In the genomic region with DNA sequence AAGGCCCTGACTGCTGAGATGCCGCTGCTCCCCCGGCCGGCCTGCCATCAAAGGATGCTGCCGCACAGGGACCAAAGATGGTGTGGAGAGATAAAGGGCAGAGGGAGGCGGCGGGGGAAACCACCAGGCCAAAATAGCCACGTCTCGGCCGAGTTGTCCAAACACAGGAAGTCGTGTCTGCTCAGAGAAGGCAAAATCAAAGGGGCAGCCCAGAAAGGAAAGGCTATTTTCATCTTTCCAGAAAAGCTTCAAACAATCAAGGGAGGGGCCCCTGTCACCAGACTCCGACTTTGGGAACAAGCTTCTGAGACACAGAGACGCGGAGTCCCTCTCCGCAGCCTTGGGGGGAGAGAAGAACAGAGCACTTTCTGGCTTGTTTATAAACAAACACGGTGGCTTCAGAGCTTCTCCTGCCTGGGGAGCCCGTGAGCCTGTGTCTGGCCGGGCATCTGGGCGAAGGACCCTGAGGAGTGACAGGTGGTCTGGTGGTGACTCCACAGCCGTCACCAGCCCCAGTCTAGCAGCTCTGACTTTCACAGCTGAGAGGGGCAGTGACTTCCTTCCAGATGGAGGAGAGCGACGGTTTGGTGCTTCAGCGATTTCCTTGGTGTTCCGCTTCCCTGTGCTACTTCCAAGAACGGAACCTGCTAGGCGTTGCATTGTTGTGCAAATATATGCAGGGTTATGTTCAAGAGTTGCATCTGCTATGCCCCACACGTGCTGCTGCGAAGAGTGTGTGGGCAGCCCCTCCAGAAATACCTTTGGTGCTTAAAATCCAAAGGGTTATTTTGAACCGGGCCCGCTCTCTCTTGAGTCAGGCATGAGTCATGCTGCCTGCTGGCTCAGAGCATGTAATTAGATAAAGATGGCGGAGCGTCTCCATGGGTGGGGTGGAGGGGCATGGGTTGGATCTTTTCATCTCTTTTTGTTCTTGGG, we compare ENCODE assay signal across 9 cellular contexts. TPM values are rescaled to one million over a fixed set of nuclear protein-coding genes. Genes with fewer than 3 reads are reported as not detected.
A peak's percentile ranks its signal among the peaks of the same experiment; 100 is the strongest.
DNase-seq lines count a peak whose midpoint lies in the region; ATAC-seq and TF ChIP-seq lines count a peak whose summit lies in the region.
"Had no signal": no experiment of that assay in that cellular context is flagged by ENCODE, and none has a peak within 500 bp of the region (broad histone marks: within the 10 kb centered on the region; RNA-seq: fewer than 3 reads in every experiment).

No MANE protein-coding gene starts in this region.

- H3K36me3 ChIP-seq in BJ (ENCODE audit: control insufficient read depth, insufficient read depth, low read length): no peaks in the 10 kb centered on the region
- H3K36me3 ChIP-seq in Peyer's patch: no peaks in the 10 kb centered on the region
- peaks cover 8% of the 10 kb centered on the region for H3K36me3 ChIP-seq in upper lobe of right lung
- no peaks in the 10 kb centered on the region for H3K36me3 ChIP-seq in transverse colon

- TF ChIP-seq EP300 in transverse colon (IDR thresholded peaks at IDR 0.05; ENCODE audit: low read depth): no peak

- peak overlapping the region; percentile 18 for H3K4me3 ChIP-seq in BJ (ENCODE audit: low read depth, low read length)
- no peak overlapping the region for H3K4me3 ChIP-seq in Peyer's patch
- no peak overlapping the region for H3K4me3 ChIP-seq in upper lobe of right lung
- no peak overlapping the region for H3K4me3 ChIP-seq in transverse colon

- WGBS in transverse colon (ENCODE audit: low coverage in 1 of 2), 2 donors: 38 to 62% methylated on average over 3 to 30 of the region's 31 CpGs

- TF ChIP-seq CTCF in BJ (IDR thresholded peaks at IDR 0.05; ENCODE audit: insufficient read depth, low read depth, low read length) (no peak), Peyer's patch (IDR thresholded peaks at IDR 0.05) (no peak), endothelial cell (IDR thresholded peaks at IDR 0.05; ENCODE audit: unreplicated experiment) (no peak), upper lobe of right lung (IDR thresholded peaks at IDR 0.05) (no peak), transverse colon (IDR thresholded peaks at IDR 0.05) (no peak)

- CTCF ChIA-PET in BJ (lab: Yijun Ruan, JAX): interaction anchor here (0.6 to 1.4 kb wide), 2 partner anchors 18 to 372 kb away, joined by 3 to 4 read pairs; no protein-coding TSS in a partner anchor

- peaks cover 34% of the 10 kb centered on the region for H3K4me1 Mint-ChIP-seq in endothelial cell (ENCODE audit: unreplicated experiment)
- H3K4me1 Mint-ChIP-seq in naive thymus-derived CD8-positive, alpha-beta T cell: peaks cover 4 to 20% (median 9%) of the 10 kb centered on the region in 4 donors

- H3K9me3 Mint-ChIP-seq in endothelial cell (ENCODE audit: unreplicated experiment): no peaks in the 10 kb centered on the region
- H3K9me3 Mint-ChIP-seq in naive thymus-derived CD8-positive, alpha-beta T cell: no peaks in the 10 kb centered on the region

- POLR2A ChIA-PET in BJ (lab: Charles Lee): no interaction called here
- POLR2A ChIA-PET in naive thymus-derived CD8-positive, alpha-beta T cell (lab: Charles Lee): no interaction called here

- peak overlapping the region; percentile 38 for H3K4me3 Mint-ChIP-seq in endothelial cell (ENCODE audit: unreplicated experiment)
- no peak overlapping the region for H3K4me3 Mint-ChIP-seq in naive thymus-derived CD8-positive, alpha-beta T cell

- peak overlapping the region; percentile 80 for H3K27ac Mint-ChIP-seq in endothelial cell (ENCODE audit: unreplicated experiment)
- H3K27ac Mint-ChIP-seq in naive thymus-derived CD8-positive, alpha-beta T cell: peak overlapping the region in 6 of 10 donors; percentile 27 to 79 (median 62)

- peaks cover 0 to 19% (median 2%) of the 10 kb centered on the region in 4 donors for H3K4me1 ChIP-seq in Peyer's patch
- peaks cover 32% of the 10 kb centered on the region for H3K4me1 ChIP-seq in upper lobe of right lung
- H3K4me1 ChIP-seq in transverse colon: peaks cover 6 to 17% (median 9%) of the 10 kb centered on the region in 4 donors

- no peaks in the 10 kb centered on the region for H3K9me3 ChIP-seq in Peyer's patch
- no peaks in the 10 kb centered on the region for H3K9me3 ChIP-seq in upper lobe of right lung
- no peaks in the 10 kb centered on the region for H3K9me3 ChIP-seq in transverse colon

- intact Hi-C loops in upper lobe of right lung (cut with DNase I): no loop called here
- intact Hi-C loops in transverse colon (cut with DNase I; ENCODE audit: low total_unique reads): no loop called here

- H3K27me3 Mint-ChIP-seq in endothelial cell (ENCODE audit: unreplicated experiment): peaks cover 7% of the 10 kb centered on the region
- H3K27me3 Mint-ChIP-seq in naive thymus-derived CD8-positive, alpha-beta T cell: peaks cover 0 to 12% (median 2%) of the 10 kb centered on the region in 5 donors

- peaks cover 5% of the 10 kb centered on the region for H3K27me3 ChIP-seq in BJ (ENCODE audit: control insufficient read depth, insufficient read depth, low read length)
- H3K27me3 ChIP-seq in Peyer's patch: no peaks in the 10 kb centered on the region
- no peaks in the 10 kb centered on the region for H3K27me3 ChIP-seq in upper lobe of right lung
- no peaks in the 10 kb centered on the region for H3K27me3 ChIP-seq in transverse colon

- H3K27ac ChIP-seq in Peyer's patch (peak overlapping the region in 3 of 4 donors; percentile 38 to 57 (median 57)), upper lobe of right lung (peak overlapping the region; percentile 33), transverse colon (peak overlapping the region in 2 of 4 donors; percentile 46 to 57)

- ATAC-seq in GM21619 (IDR thresholded peaks at IDR 0.05; ENCODE audit: unreplicated experiment) (peak; percentile 62), upper lobe of right lung (peak; percentile 37), HG03097 (IDR thresholded peaks at IDR 0.05; ENCODE audit: low FRiP score, unreplicated experiment) (no peak)
- ATAC-seq in naive thymus-derived CD8-positive, alpha-beta T cell: no peak

- in situ Hi-C loops in transverse colon (cut with MboI; ENCODE audit: low pct_ligation_motif_present in 1 of 4, low pct_unique_long_range_greater_than_20kb in 1 of 4, low sequenced_read_pairs in 3 of 4): no loop called here

- TF ChIP-seq POLR2A in Peyer's patch (IDR thresholded peaks at IDR 0.05): no peak
- TF ChIP-seq POLR2A in transverse colon (IDR thresholded peaks at IDR 0.05): no peak

- H3K36me3 Mint-ChIP-seq in endothelial cell (ENCODE audit: low read depth, unreplicated experiment): peaks cover 8% of the 10 kb centered on the region
- no peaks in the 10 kb centered on the region for H3K36me3 Mint-ChIP-seq in naive thymus-derived CD8-positive, alpha-beta T cell

- peak; percentile 36 for DNase-seq in BJ (ENCODE audit: low read depth)
- no peak for DNase-seq in Peyer's patch
- peak; percentile 72 for DNase-seq in endothelial cell (ENCODE audit: low spot score)
- DNase-seq in naive thymus-derived CD8-positive, alpha-beta T cell: no peak
- DNase-seq in upper lobe of right lung: no peak
- DNase-seq in transverse colon: no peak

RNA-seq across cellular contexts. Expression of a gene that starts 24.0 kb away (rescaled TPM):
- not detected in 2 replicates for polyA plus RNA-seq in BJ (2011; rRNA removed)
- 0.10 TPM in 1 of 2 replicates, not detected in the other for polyA minus RNA-seq in BJ (2011; rRNA and poly(A)+ RNA removed)
- total RNA-seq in Peyer's patch: 10 to 100 TPM in 1 of 4 donors, 1 to 10 TPM in 2, under 1 TPM in 1; 0.40 to 14.0 (median 1.8) TPM
- 5.9 TPM for total RNA-seq in endothelial cell (ENCODE audit: unreplicated experiment)
- under 1 TPM; 0.44 to 0.66 TPM for total RNA-seq in naive thymus-derived CD8-positive, alpha-beta T cell
- under 1 TPM in 2 of 3 donors, not detected in 1; 0.03 to 0.14 TPM for polyA plus RNA-seq in naive thymus-derived CD8-positive, alpha-beta T cell
- 17.4 TPM for total RNA-seq in upper lobe of right lung
- 1 to 10 TPM in 2 of 4 donors, under 1 TPM in 2; 0.64 to 2.4 (median 1.5) TPM for total RNA-seq in transverse colon

RNA-seq across cellular contexts. Expression of a gene that starts 33.7 kb away (rescaled TPM):
- not detected in 2 replicates for polyA plus RNA-seq in BJ (2011; rRNA removed)
- not detected in 2 replicates for polyA minus RNA-seq in BJ (2011; rRNA and poly(A)+ RNA removed)
- not detected for total RNA-seq in Peyer's patch
- not detected for total RNA-seq in endothelial cell (ENCODE audit: unreplicated experiment)
- not detected for total RNA-seq in naive thymus-derived CD8-positive, alpha-beta T cell
- polyA plus RNA-seq in naive thymus-derived CD8-positive, alpha-beta T cell: not detected
- not detected for total RNA-seq in upper lobe of right lung
- not detected for total RNA-seq in transverse colon
- polyA plus RNA-seq: neural cell had no signal

RNA-seq across cellular contexts. Expression of a gene that starts 50.7 kb away (rescaled TPM):
- not detected in 2 replicates for polyA plus RNA-seq in BJ (2011; rRNA removed)
- not detected in 2 replicates for polyA minus RNA-seq in BJ (2011; rRNA and poly(A)+ RNA removed)
- total RNA-seq in Peyer's patch (not detected), endothelial cell (ENCODE audit: unreplicated experiment) (not detected), upper lobe of right lung (not detected), transverse colon (under 1 TPM in 1 of 4 donors, not detected in 3; 0.64 TPM)
- total RNA-seq in naive thymus-derived CD8-positive, alpha-beta T cell: not detected
- not detected for polyA plus RNA-seq in naive thymus-derived CD8-positive, alpha-beta T cell

Comparison
In these comparisons a context has a peak if more than half of its experiments do, and no peak if none do; other contexts are left out.
1. DNase-seq: peak in BJ (single experiment) and endothelial cell (single experiment); none in Peyer's patch (0 of 3), naive thymus-derived CD8-positive, alpha-beta T cell (0 of 10), upper lobe of right lung (single experiment) and transverse colon (single experiment).
2. ATAC-seq: peak in GM21619 (single experiment) and upper lobe of right lung (single experiment); none in naive thymus-derived CD8-positive, alpha-beta T cell (0 of 2) and HG03097 (single experiment).